Comparison of ENCODE assay signal across 8 cellular contexts in genomic region chr16:30902070-30902972, GRCh38. TPM values are rescaled to one million over a fixed set of nuclear protein-coding genes. Genes with fewer than 3 reads are reported as not detected.
A peak's percentile ranks its signal among the peaks of the same experiment; 100 is the strongest.
DNase-seq lines count a peak whose midpoint lies in the region; ATAC-seq and TF ChIP-seq lines count a peak whose summit lies in the region.

No MANE protein-coding gene starts in this region.

- no peaks in the 10 kb centered on the region for H3K27me3 ChIP-seq in BLaER1
- H3K27me3 ChIP-seq in HUES64 (ENCODE audit: insufficient read depth, low read length), result peaks cover 26% of the 10 kb centered on the region
- no peaks in the 10 kb centered on the region for H3K27me3 ChIP-seq in gastrocnemius medialis

- no peaks in the 10 kb centered on the region for H3K27me3 Mint-ChIP-seq in MCF 10A (ENCODE audit: insufficient read depth, unreplicated experiment)

- no peak for TF ChIP-seq CTCF in MCF 10A (IDR thresholded peaks at IDR 0.05; ENCODE audit: unreplicated experiment)
- TF ChIP-seq CTCF in gastrocnemius medialis (IDR thresholded peaks at IDR 0.05 in 4 of 5, conservative IDR thresholded peaks at IDR 0.05 in 1 of 5), result peak in 4 of 5 experiments; percentile 55 to 86 (median 62)

- intact Hi-C loops in MCF 10A (cut with micrococcal nuclease), result loop anchor here (1.0 kb wide), 1 partner anchor 58 kb away; no protein-coding TSS in a partner anchor
- intact Hi-C loops in gastrocnemius medialis (cut with DNase I; ENCODE audit: low total_unique reads), result loop anchor here (1.0 kb wide), 1 partner anchor 58 kb away; no protein-coding TSS in a partner anchor

- TF ChIP-seq POLR2A in GM18526 (IDR thresholded peaks at IDR 0.05; ENCODE audit: extremely low read depth, insufficient read length), result peak; percentile 48
- TF ChIP-seq POLR2A in gastrocnemius medialis (IDR thresholded peaks at IDR 0.05), result peak in 1 of 2 donors; percentile 8

- peak overlapping the region; percentile 55 for H3K27ac Mint-ChIP-seq in MCF 10A (ENCODE audit: low read depth, unreplicated experiment)

- H3K4me3 ChIP-seq in BLaER1, result peak overlapping the region; percentile 77
- H3K4me3 ChIP-seq in HUES64 (ENCODE audit: low read length), result peak overlapping the region; percentile 67
- peak overlapping the region; percentile 41 for H3K4me3 ChIP-seq in iPS-18c (ENCODE audit: insufficient read depth, low read depth, low read length)
- H3K4me3 ChIP-seq in gastrocnemius medialis, result peak overlapping the region; percentile 61 to 78 (median 70)

- BruUV-seq in MCF 10A (replicated peaks; lab: Mats Ljungman, UMichigan), result no TSS peak

- peak overlapping the region; percentile 75 for H3K4me3 Mint-ChIP-seq in MCF 10A (ENCODE audit: unreplicated experiment)

- POLR2A ChIA-PET in MCF 10A (lab: Yijun Ruan, JAX), result interaction anchor here (0.6 to 1.8 kb wide), 18 partner anchors 9 to 205 kb away, joined by 3 to 7 read pairs (median 4); no protein-coding TSS in a partner anchor

- H3K9me3 ChIP-seq in BLaER1 (no peaks in the 10 kb centered on the region), HUES64 (ENCODE audit: insufficient read depth, low read depth, low read length) (no peaks in the 10 kb centered on the region), iPS-18c (ENCODE audit: control insufficient read depth, insufficient read depth, low read length) (no peaks in the 10 kb centered on the region), gastrocnemius medialis (no peaks in the 10 kb centered on the region)

- CTCF ChIA-PET in MCF 10A (lab: Yijun Ruan, JAX), result interaction anchor here (0.6 to 5.6 kb wide), 28 partner anchors 8 to 336 kb away, joined by 3 to 88 read pairs (median 5); no protein-coding TSS in a partner anchor

- in situ Hi-C loops in gastrocnemius medialis (cut with MboI; ENCODE audit: low sequenced_read_pairs in 4 of 4), result no loop called here

- peak overlapping the region; percentile 98 for H3K27ac ChIP-seq in BLaER1
- peak overlapping the region; percentile 55 for H3K27ac ChIP-seq in HUES64 (ENCODE audit: low read depth, low read length)
- H3K27ac ChIP-seq in gastrocnemius medialis, result peak overlapping the region; percentile 77 to 89 (median 88)

- H3K4me1 ChIP-seq in BLaER1, result peaks cover 48% of the 10 kb centered on the region
- peaks cover 9% of the 10 kb centered on the region; the same call in 1 of the 2 replicates for H3K4me1 ChIP-seq in HUES64 (ENCODE audit: insufficient read depth, low read length)
- peaks cover 12 to 14% of the 10 kb centered on the region in 2 donors for H3K4me1 ChIP-seq in gastrocnemius medialis

- no peaks in the 10 kb centered on the region for H4K20me1 ChIP-seq in BLaER1

- H3K36me3 Mint-ChIP-seq in MCF 10A (ENCODE audit: insufficient read depth, unreplicated experiment), result no peaks in the 10 kb centered on the region

- H3K4me2 ChIP-seq in BLaER1, result peak overlapping the region; percentile 88

- 10% methylated on average over 93 of the region's 93 CpGs for WGBS in HUES64

- no peaks in the 10 kb centered on the region for H3K36me3 ChIP-seq in BLaER1
- H3K36me3 ChIP-seq in HUES64 (ENCODE audit: insufficient read depth, low read length), result no peaks in the 10 kb centered on the region
- H3K36me3 ChIP-seq in gastrocnemius medialis, result no peaks in the 10 kb centered on the region

- peak; percentile 26 to 74 (median 40) for DNase-seq in T-helper 2 cell
- DNase-seq in MCF 10A (ENCODE audit: unreplicated experiment), result peak; percentile 57
- DNase-seq in gastrocnemius medialis, result peak in 1 of 2 donors; percentile 61
- DNase-seq in GOT3 (lab: John Stamatoyannopoulos, UW), result no peak

- H3K9ac ChIP-seq in BLaER1, result peak overlapping the region; percentile 94
- H3K9ac ChIP-seq in HUES64 (ENCODE audit: low read depth, low read length), result peak overlapping the region; percentile 88

- H3K4me1 Mint-ChIP-seq in MCF 10A (ENCODE audit: insufficient read depth, unreplicated experiment), result no peaks in the 10 kb centered on the region

- no peaks in the 10 kb centered on the region for H3K9me3 Mint-ChIP-seq in MCF 10A (ENCODE audit: unreplicated experiment)

- ATAC-seq in gastrocnemius medialis, result peak; percentile 91 to 92

RNA-seq across cellular contexts. Expression of gene CTF1, which starts 5.9 kb away (rescaled TPM):
- 1.0 TPM for polyA plus RNA-seq in HUES64 (2013, experiment 1 of 2)
- 1.6 TPM for polyA plus RNA-seq in HUES64 (2013, experiment 2 of 2)
- 3.6 and 4.1 TPM in 2 replicates for total RNA-seq in MCF 10A (2022)
- 1 to 10 TPM; 2.3 to 5.6 (median 3.2) TPM for total RNA-seq in gastrocnemius medialis

RNA-seq across cellular contexts. Expression of gene BCL7C, which starts 8.4 kb away (rescaled TPM):
- 19.2 TPM for polyA plus RNA-seq in HUES64 (2013, experiment 1 of 2)
- 20.5 TPM for polyA plus RNA-seq in HUES64 (2013, experiment 2 of 2)
- total RNA-seq in MCF 10A (2022) (32.0 and 33.9 TPM in 2 replicates), gastrocnemius medialis (10 to 100 TPM; 16.4 to 24.5 (median 22.3) TPM)

RNA-seq across cellular contexts. Expression of gene FBXL19, which starts 21.1 kb away (rescaled TPM):
- polyA plus RNA-seq in HUES64 (2013, experiment 1 of 2), result 53.0 TPM
- 53.0 TPM for polyA plus RNA-seq in HUES64 (2013, experiment 2 of 2)
- total RNA-seq in MCF 10A (2022) (18.0 and 23.4 TPM in 2 replicates), gastrocnemius medialis (1 to 10 TPM; 3.4 to 7.9 (median 4.8) TPM)

RNA-seq across cellular contexts. Expression of gene ORAI3, which starts 46.5 kb away (rescaled TPM):
- polyA plus RNA-seq in HUES64 (2013, experiment 1 of 2), result 7.9 TPM
- 9.8 TPM for polyA plus RNA-seq in HUES64 (2013, experiment 2 of 2)
- 16.2 and 21.2 TPM in 2 replicates for total RNA-seq in MCF 10A (2022)
- 10 to 100 TPM; 10.3 to 15.6 (median 12.5) TPM for total RNA-seq in gastrocnemius medialis

RNA-seq across cellular contexts. Expression of gene SETD1A, which starts 55.2 kb away (rescaled TPM):
- polyA plus RNA-seq in HUES64 (2013, experiment 1 of 2), result 22.1 TPM
- polyA plus RNA-seq in HUES64 (2013, experiment 2 of 2), result 21.0 TPM
- total RNA-seq in MCF 10A (2022) (15.0 and 15.8 TPM in 2 replicates), gastrocnemius medialis (10 to 100 TPM in 2 of 4 donors, 1 to 10 TPM in 2; 3.8 to 15.4 (median 9.8) TPM)
